ENCODE assay signal across 1 cellular context in genomic region chr10:117405730-117406129, GRCh38.
A peak's percentile ranks its signal among the peaks of the same experiment; 100 is the strongest.
TF ChIP-seq lines count a peak whose summit lies in the region.

No MANE protein-coding gene starts in this region.

TF ChIP-seq in liver, 16 proteins besides CTCF, POLR2A, EP300 and RAD21 (continued from another document):
- TF ChIP-seq REST (IDR thresholded peaks at IDR 0.05): peak; percentile 20
- peak; percentile 51 for TF ChIP-seq ATF3 (IDR thresholded peaks at IDR 0.05)
- TF ChIP-seq, protein P1, sequence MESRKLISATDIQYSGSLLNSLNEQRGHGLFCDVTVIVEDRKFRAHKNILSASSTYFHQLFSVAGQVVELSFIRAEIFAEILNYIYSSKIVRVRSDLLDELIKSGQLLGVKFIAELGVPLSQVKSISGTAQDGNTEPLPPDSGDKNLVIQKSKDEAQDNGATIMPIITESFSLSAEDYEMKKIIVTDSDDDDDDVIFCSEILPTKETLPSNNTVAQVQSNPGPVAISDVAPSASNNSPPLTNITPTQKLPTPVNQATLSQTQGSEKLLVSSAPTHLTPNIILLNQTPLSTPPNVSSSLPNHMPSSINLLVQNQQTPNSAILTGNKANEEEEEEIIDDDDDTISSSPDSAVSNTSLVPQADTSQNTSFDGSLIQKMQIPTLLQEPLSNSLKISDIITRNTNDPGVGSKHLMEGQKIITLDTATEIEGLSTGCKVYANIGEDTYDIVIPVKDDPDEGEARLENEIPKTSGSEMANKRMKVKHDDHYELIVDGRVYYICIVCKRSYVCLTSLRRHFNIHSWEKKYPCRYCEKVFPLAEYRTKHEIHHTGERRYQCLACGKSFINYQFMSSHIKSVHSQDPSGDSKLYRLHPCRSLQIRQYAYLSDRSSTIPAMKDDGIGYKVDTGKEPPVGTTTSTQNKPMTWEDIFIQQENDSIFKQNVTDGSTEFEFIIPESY (IDR thresholded peaks at IDR 0.05): no peak
- peak; percentile 70 to 72 for TF ChIP-seq RXRA (IDR thresholded peaks at IDR 0.05)
- peak; percentile 20 for TF ChIP-seq SP1 (IDR thresholded peaks at IDR 0.05)
- TF ChIP-seq TAF1 (conservative IDR thresholded peaks at IDR 0.05): no peak
- no peak for TF ChIP-seq FOXA2 (IDR thresholded peaks at IDR 0.05)
- no peak for TF ChIP-seq GABPA (IDR thresholded peaks at IDR 0.05 in 1 of 2, conservative IDR thresholded peaks at IDR 0.05 in 1 of 2)
- peak; percentile 54 for TF ChIP-seq YY1 (IDR thresholded peaks at IDR 0.05)
- TF ChIP-seq HNF4A (conservative IDR thresholded peaks at IDR 0.05): peak; percentile 41 to 56
- TF ChIP-seq HNF4G (IDR thresholded peaks at IDR 0.05): no peak
